8 cellular contexts compared by ENCODE assay signal in genomic region chr14:23095196-23096108, GRCh38. TPM values are rescaled to one million over a fixed set of nuclear protein-coding genes. Genes with fewer than 3 reads are reported as not detected.
DNase-seq lines count a peak whose midpoint lies in the region; ATAC-seq and TF ChIP-seq lines count a peak whose summit lies in the region.

TSS of gene C14orf119 (plus strand) at chr14:23095505. CDS start at chr14:23097659, 2,154 bp downstream.

- TF ChIP-seq CTCF in C4-2B (conservative IDR thresholded peaks at IDR 0.05), result no peak
- TF ChIP-seq CTCF in activated CD8-positive, alpha-beta T cell treated with anti-CD3 and anti-CD28 coated beads for 36 hours (IDR thresholded peaks at IDR 0.05), result no peak
- TF ChIP-seq CTCF in epithelial cell of esophagus (IDR thresholded peaks at IDR 0.05; ENCODE audit: insufficient read depth, low read depth, low read length, missing control alignments), result no peak

- no peak within 1 kb of the TSS for H3K27ac Mint-ChIP-seq in activated CD8-positive, alpha-beta T cell treated with anti-CD3 and anti-CD28 coated beads for 36 hours

- no peak within 1 kb of the TSS for H3K4me3 Mint-ChIP-seq in activated CD8-positive, alpha-beta T cell treated with anti-CD3 and anti-CD28 coated beads for 36 hours

- POLR2A ChIA-PET in activated CD8-positive, alpha-beta T cell treated with anti-CD3 and anti-CD28 coated beads for 36 hours (lab: Charles Lee), result interaction anchor here (0.6 to 2.7 kb wide), 19 partner anchors 10 to 565 kb away, joined by 3 to 13 read pairs (median 4); partner anchors contain the start of genes CEBPE, PABPN1, PPP1R3E and RBM23

- peak within 1 kb of the TSS; percentile 87 for H3K27ac ChIP-seq in C4-2B

- DNase-seq in HK-2 (ENCODE audit: unreplicated experiment), result peak; percentile 99
- peak; percentile 100 for DNase-seq in activated CD8-positive, alpha-beta T cell treated with anti-CD3 and anti-CD28 coated beads for 36 hours
- DNase-seq in epithelial cell of esophagus (ENCODE audit: low read depth), result peak; percentile 99
- peak; percentile 100 for DNase-seq in mucosa of gallbladder (ENCODE audit: low spot score)
- DNase-seq in stromal cell of bone marrow (ENCODE audit: low read depth), result peak; percentile 99
- no peak for DNase-seq in NCI-H2227 (lab: John Stamatoyannopoulos, UW; ENCODE audit: unreplicated experiment)

- intact Hi-C loops in activated CD8-positive, alpha-beta T cell treated with anti-CD3 and anti-CD28 coated beads for 36 hours (cut with micrococcal nuclease), result no loop called here

- peaks cover 41% of the 10 kb centered on the region for H3K36me3 Mint-ChIP-seq in activated CD8-positive, alpha-beta T cell treated with anti-CD3 and anti-CD28 coated beads for 36 hours (ENCODE audit: low read depth)

- H3K4me1 Mint-ChIP-seq in activated CD8-positive, alpha-beta T cell treated with anti-CD3 and anti-CD28 coated beads for 36 hours (ENCODE audit: low read depth), result peaks cover 34% of the 10 kb centered on the region

- no peaks in the 10 kb centered on the region for H3K27me3 Mint-ChIP-seq in activated CD8-positive, alpha-beta T cell treated with anti-CD3 and anti-CD28 coated beads for 36 hours

- H3K9me3 Mint-ChIP-seq in activated CD8-positive, alpha-beta T cell treated with anti-CD3 and anti-CD28 coated beads for 36 hours, result no peaks in the 10 kb centered on the region

- H3K4me3 ChIP-seq in epithelial cell of esophagus (ENCODE audit: low read length), result peak within 1 kb of the TSS; percentile 93

- CTCF ChIA-PET in activated CD8-positive, alpha-beta T cell treated with anti-CD3 and anti-CD28 coated beads for 36 hours (lab: Charles Lee), result interaction anchor here (0.6 to 5.2 kb wide), 22 partner anchors 10 to 231 kb away, joined by 3 to 56 read pairs (median 5); partner anchors contain the start of genes AJUBA, CDH24 and PRMT5

- ATAC-seq in GM19455 (IDR thresholded peaks at IDR 0.05; ENCODE audit: unreplicated experiment), result peak; percentile 90
- ATAC-seq in activated CD8-positive, alpha-beta T cell treated with anti-CD3 and anti-CD28 coated beads for 36 hours, result peak; percentile 91

RNA-seq across cellular contexts. Expression of gene C14orf119, which starts in this region (rescaled TPM):
- 10 to 100 TPM; 49.2 to 51.1 TPM for total RNA-seq in activated CD8-positive, alpha-beta T cell treated with anti-CD3 and anti-CD28 coated beads for 36 hours
- 46.1 TPM for total RNA-seq in mucosa of gallbladder
